In the genomic region with DNA sequence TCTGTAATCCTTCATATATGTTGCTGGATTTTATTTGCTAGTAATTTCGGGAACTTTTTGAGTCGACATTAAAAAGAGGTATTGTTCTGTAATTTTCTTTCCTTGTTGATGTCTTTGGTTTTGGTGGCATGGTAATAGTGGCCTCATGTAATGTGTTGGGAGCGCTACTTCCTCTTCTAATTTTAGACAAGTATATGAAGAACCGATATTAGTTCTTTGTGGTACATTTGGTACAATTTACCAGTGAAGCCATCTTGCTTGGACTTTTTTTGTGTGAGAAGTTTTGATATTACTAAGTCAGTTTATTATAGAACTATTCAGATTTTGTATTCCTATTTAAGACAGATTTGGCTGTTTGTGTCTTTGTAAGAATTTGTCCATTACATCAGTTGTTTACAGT, we compare ENCODE assay signal across 1 cellular context.
TF ChIP-seq lines count a peak whose summit lies in the region.

No MANE protein-coding gene starts in this region.

TF ChIP-seq in GM12878, 131 proteins besides CTCF, POLR2A, EP300 and RAD21 (continued from another document):
- TF ChIP-seq, protein P1, sequence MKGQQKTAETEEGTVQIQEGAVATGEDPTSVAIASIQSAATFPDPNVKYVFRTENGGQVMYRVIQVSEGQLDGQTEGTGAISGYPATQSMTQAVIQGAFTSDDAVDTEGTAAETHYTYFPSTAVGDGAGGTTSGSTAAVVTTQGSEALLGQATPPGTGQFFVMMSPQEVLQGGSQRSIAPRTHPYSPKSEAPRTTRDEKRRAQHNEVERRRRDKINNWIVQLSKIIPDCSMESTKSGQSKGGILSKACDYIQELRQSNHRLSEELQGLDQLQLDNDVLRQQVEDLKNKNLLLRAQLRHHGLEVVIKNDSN (IDR thresholded peaks at IDR 0.05; ENCODE audit: borderline replicate concordance, extremely low read length, insufficient read depth, low read depth, low read length): no peak
- peak; percentile 19; the same call in 1 of the 2 replicates for TF ChIP-seq JUNB (IDR thresholded peaks at IDR 0.05)
- no peak for TF ChIP-seq FOXM1 (IDR thresholded peaks at IDR 0.05; ENCODE audit: low read depth, low read length)
- TF ChIP-seq BMI1 (IDR thresholded peaks at IDR 0.05; ENCODE audit: borderline replicate concordance): no peak
- TF ChIP-seq IKZF1 (conservative IDR thresholded peaks at IDR 0.05): no peak
- TF ChIP-seq RUNX3 (IDR thresholded peaks at IDR 0.05; ENCODE audit: low read length): peak; percentile 58; the same call in 1 of the 2 replicates
- TF ChIP-seq SPI1 (IDR thresholded peaks at IDR 0.05; ENCODE audit: borderline replicate concordance, insufficient read depth, low read depth, low read length): peak; percentile 22; the same call in 1 of the 2 replicates
- TF ChIP-seq ZNF24 (IDR thresholded peaks at IDR 0.05): 0 out of 2 replicates have a peak, but pooled peaks have one; percentile 29
- TF ChIP-seq PAX5 (IDR thresholded peaks at IDR 0.05; ENCODE audit: borderline replicate concordance, low read depth, low read length): no peak
- TF ChIP-seq ATF7 (IDR thresholded peaks at IDR 0.05; ENCODE audit: low read depth): no peak
- TF ChIP-seq, protein P2, sequence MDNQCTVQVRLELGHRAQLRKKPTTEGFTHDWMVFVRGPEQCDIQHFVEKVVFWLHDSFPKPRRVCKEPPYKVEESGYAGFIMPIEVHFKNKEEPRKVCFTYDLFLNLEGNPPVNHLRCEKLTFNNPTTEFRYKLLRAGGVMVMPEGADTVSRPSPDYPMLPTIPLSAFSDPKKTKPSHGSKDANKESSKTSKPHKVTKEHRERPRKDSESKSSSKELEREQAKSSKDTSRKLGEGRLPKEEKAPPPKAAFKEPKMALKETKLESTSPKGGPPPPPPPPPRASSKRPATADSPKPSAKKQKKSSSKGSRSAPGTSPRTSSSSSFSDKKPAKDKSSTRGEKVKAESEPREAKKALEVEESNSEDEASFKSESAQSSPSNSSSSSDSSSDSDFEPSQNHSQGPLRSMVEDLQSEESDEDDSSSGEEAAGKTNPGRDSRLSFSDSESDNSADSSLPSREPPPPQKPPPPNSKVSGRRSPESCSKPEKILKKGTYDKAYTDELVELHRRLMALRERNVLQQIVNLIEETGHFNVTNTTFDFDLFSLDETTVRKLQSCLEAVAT (IDR thresholded peaks at IDR 0.05): no peak
- no peak for TF ChIP-seq RELA (IDR thresholded peaks at IDR 0.05; ENCODE audit: borderline replicate concordance, partially characterized antibody)
- no peak for TF ChIP-seq CREB1 (IDR thresholded peaks at IDR 0.05; ENCODE audit: low read depth)
